ENCODE assay signal across 15 cellular contexts in the genomic region with DNA sequence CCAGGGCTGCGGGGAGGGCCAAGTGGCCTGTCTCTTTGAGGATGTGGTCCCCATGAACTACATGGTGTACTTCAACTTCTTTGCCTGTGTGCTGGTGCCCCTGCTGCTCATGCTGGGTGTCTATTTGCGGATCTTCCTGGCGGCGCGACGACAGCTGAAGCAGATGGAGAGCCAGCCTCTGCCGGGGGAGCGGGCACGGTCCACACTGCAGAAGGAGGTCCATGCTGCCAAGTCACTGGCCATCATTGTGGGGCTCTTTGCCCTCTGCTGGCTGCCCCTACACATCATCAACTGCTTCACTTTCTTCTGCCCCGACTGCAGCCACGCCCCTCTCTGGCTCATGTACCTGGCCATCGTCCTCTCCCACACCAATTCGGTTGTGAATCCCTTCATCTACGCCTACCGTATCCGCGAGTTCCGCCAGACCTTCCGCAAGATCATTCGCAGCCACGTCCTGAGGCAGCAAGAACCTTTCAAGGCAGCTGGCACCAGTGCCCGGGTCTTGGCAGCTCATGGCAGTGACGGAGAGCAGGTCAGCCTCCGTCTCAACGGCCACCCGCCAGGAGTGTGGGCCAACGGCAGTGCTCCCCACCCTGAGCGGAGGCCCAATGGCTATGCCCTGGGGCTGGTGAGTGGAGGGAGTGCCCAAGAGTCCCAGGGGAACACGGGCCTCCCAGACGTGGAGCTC. TPM values are rescaled to one million over a fixed set of nuclear protein-coding genes. Genes with fewer than 3 reads are reported as not detected.
DNase-seq lines count a peak whose midpoint lies in the region; ATAC-seq and TF ChIP-seq lines count a peak whose summit lies in the region.
"Had no signal": no experiment of that assay in that cellular context is flagged by ENCODE, and none has a peak within 500 bp of the region (broad histone marks: within the 10 kb centered on the region; RNA-seq: fewer than 3 reads in every experiment).

No MANE protein-coding gene starts in this region.

- H3K9me3 ChIP-seq in DND-41 (ENCODE audit: insufficient read depth, low read length, severe bottlenecking): no peaks in the 10 kb centered on the region
- H3K9me3 ChIP-seq: prostate gland had no signal

- H2AFZ ChIP-seq in DND-41 (ENCODE audit: low read depth, low read length): no peak overlapping the region

- no peak overlapping the region for H3K9ac ChIP-seq in DND-41 (ENCODE audit: low read depth, low read length)
- H3K9ac ChIP-seq: KMS-11 had no signal

- peak; percentile 46 for DNase-seq in CD14-positive monocyte (ENCODE audit: low spot score)
- DNase-seq in DND-41: no peak
- DNase-seq in activated naive CD8-positive, alpha-beta T cell treated with anti-CD3 and anti-CD28 coated beads for 36 hours: no peak
- DNase-seq in posterior vena cava (ENCODE audit: low spot score): peak; percentile 71
- no peak for DNase-seq in stimulated activated naive CD4-positive, alpha-beta T cell (lab: John Stamatoyannopoulos, UW)
- no peak for DNase-seq in GM19238 (ENCODE audit: insufficient read length, low spot score)
- DNase-seq in anterior cingulate cortex (lab: John Stamatoyannopoulos, UW): no peak
- DNase-seq: brain microvascular endothelial cell; CD8-positive, alpha-beta memory T cell; foreskin melanocyte; NCI-H187 treated with DMSO at 0.1 percent for 48 hours; NCI-H774; stimulated activated CD4-positive, alpha-beta T cell treated with anti-CD3 and anti-CD28 coated beads, Interleukin-2, amount 100 ng/mL, for 24 hours had no signal

- peak overlapping the region; percentile 11; the same call in 1 of the 2 replicates for H3K27ac ChIP-seq in DND-41 (ENCODE audit: low read length)
- H3K27ac ChIP-seq: brain microvascular endothelial cell, KMS-11, prostate gland had no signal

- H3K27ac Mint-ChIP-seq in CD14-positive monocyte: peak overlapping the region; percentile 94 to 99 (median 96)
- H3K27ac Mint-ChIP-seq in activated naive CD8-positive, alpha-beta T cell treated with anti-CD3 and anti-CD28 coated beads for 36 hours: peak overlapping the region; percentile 75

- peaks cover 88% of the 10 kb centered on the region for H3K4me1 Mint-ChIP-seq in CD14-positive monocyte
- H3K4me1 Mint-ChIP-seq in activated naive CD8-positive, alpha-beta T cell treated with anti-CD3 and anti-CD28 coated beads for 36 hours: peaks cover 78% of the 10 kb centered on the region

- no peak overlapping the region for H3K4me3 ChIP-seq in DND-41 (ENCODE audit: low read depth in 1 of 2, low read length in 2 of 2)
- H3K4me3 ChIP-seq: prostate gland had no signal

- no peaks in the 10 kb centered on the region for H4K20me1 ChIP-seq in DND-41 (ENCODE audit: insufficient read depth, low read length)

- H3K27me3 Mint-ChIP-seq in CD14-positive monocyte (ENCODE audit: low read depth in 3 of 3): peaks cover 0 to 2% (median 0%) of the 10 kb centered on the region in 3 donors
- no peaks in the 10 kb centered on the region for H3K27me3 Mint-ChIP-seq in activated naive CD8-positive, alpha-beta T cell treated with anti-CD3 and anti-CD28 coated beads for 36 hours
- H3K27me3 Mint-ChIP-seq: CD8-positive, alpha-beta memory T cell had no signal

- peaks cover 52 to 77% of the 10 kb centered on the region in 2 donors for H3K36me3 Mint-ChIP-seq in CD14-positive monocyte
- H3K36me3 Mint-ChIP-seq in activated naive CD8-positive, alpha-beta T cell treated with anti-CD3 and anti-CD28 coated beads for 36 hours: peaks cover 45% of the 10 kb centered on the region

- intact Hi-C loops in CD14-positive monocyte (cut with micrococcal nuclease) (no loop called here), posterior vena cava (cut with DNase I) (no loop called here)

- H3K79me2 ChIP-seq in DND-41 (ENCODE audit: insufficient read depth, low read length): peaks cover 9% of the 10 kb centered on the region; the same call in 1 of the 2 replicates

- H3K4me3 Mint-ChIP-seq in CD14-positive monocyte: peak overlapping the region; percentile 17 to 65
- no peak overlapping the region for H3K4me3 Mint-ChIP-seq in activated naive CD8-positive, alpha-beta T cell treated with anti-CD3 and anti-CD28 coated beads for 36 hours
- H3K4me3 Mint-ChIP-seq: CD8-positive, alpha-beta memory T cell had no signal

- H3K9me3 Mint-ChIP-seq in CD14-positive monocyte: no peaks in the 10 kb centered on the region
- H3K9me3 Mint-ChIP-seq in activated naive CD8-positive, alpha-beta T cell treated with anti-CD3 and anti-CD28 coated beads for 36 hours: no peaks in the 10 kb centered on the region
- H3K9me3 Mint-ChIP-seq: CD8-positive, alpha-beta memory T cell had no signal

- peaks cover 31% of the 10 kb centered on the region for H3K36me3 ChIP-seq in DND-41 (ENCODE audit: insufficient read depth, low read length)
- H3K36me3 ChIP-seq: brain microvascular endothelial cell, prostate gland had no signal

- TF ChIP-seq CTCF in CD14-positive monocyte (IDR thresholded peaks at IDR 0.05): no peak
- TF ChIP-seq CTCF in DND-41 (IDR thresholded peaks at IDR 0.05; ENCODE audit: borderline replicate concordance, extremely low read depth, low read length, poor library complexity, severe bottlenecking): no peak

- H3K4me2 ChIP-seq in DND-41 (ENCODE audit: insufficient read depth, low read length): no peak overlapping the region
- H3K4me2 ChIP-seq: KMS-11 had no signal

- peaks cover 32% of the 10 kb centered on the region for H3K4me1 ChIP-seq in DND-41 (ENCODE audit: insufficient read depth, low read length)
- H3K4me1 ChIP-seq: prostate gland had no signal

- H3K27me3 ChIP-seq in DND-41 (ENCODE audit: insufficient read depth, low read length, poor library complexity): no peaks in the 10 kb centered on the region
- H3K27me3 ChIP-seq: brain microvascular endothelial cell had no signal

- no peak for ATAC-seq in DND-41 (ENCODE audit: insufficient read depth, low read depth)

RNA-seq across cellular contexts. Expression of gene ADORA2A, which starts 13.5 kb away (rescaled TPM):
- 1 to 10 TPM; 5.8 to 6.5 TPM for polyA plus RNA-seq in CD14-positive monocyte
- 10 to 100 TPM; 45.1 to 45.2 TPM for total RNA-seq in activated naive CD8-positive, alpha-beta T cell treated with anti-CD3 and anti-CD28 coated beads for 36 hours
- total RNA-seq in posterior vena cava: 1 to 10 TPM; 1.9 to 2.6 TPM

RNA-seq across cellular contexts. Expression of gene UPB1, which starts 54.3 kb away (rescaled TPM):
- under 1 TPM in 1 of 2 donors, not detected in 1; 0.17 TPM for polyA plus RNA-seq in CD14-positive monocyte
- total RNA-seq in activated naive CD8-positive, alpha-beta T cell treated with anti-CD3 and anti-CD28 coated beads for 36 hours: under 1 TPM in 1 of 2 experiments, not detected in 1; 0.08 TPM
- under 1 TPM; 0.24 to 0.28 TPM for total RNA-seq in posterior vena cava
- total RNA-seq: CD8-positive, alpha-beta memory T cell had no signal

Comparison
In these comparisons a context has a peak if more than half of its experiments do, and no peak if none do; other contexts are left out.
1. DNase-seq: peak in CD14-positive monocyte (single experiment) and posterior vena cava (single experiment); none in DND-41 (single experiment), activated naive CD8-positive, alpha-beta T cell treated with anti-CD3 and anti-CD28 coated beads for 36 hours (single experiment), stimulated activated naive CD4-positive, alpha-beta T cell (0 of 6), GM19238 (single experiment) and anterior cingulate cortex (0 of 58).
2. RNA of gene ADORA2A, which starts 13.5 kb away (total RNA-seq): 45.1 to 45.2 TPM in activated naive CD8-positive, alpha-beta T cell treated with anti-CD3 and anti-CD28 coated beads for 36 hours; 1.9 to 2.6 TPM in posterior vena cava; every median in the first group is over 10 times any median in the second.